ENCODE assay signal across 8 cellular contexts in the genomic region with DNA sequence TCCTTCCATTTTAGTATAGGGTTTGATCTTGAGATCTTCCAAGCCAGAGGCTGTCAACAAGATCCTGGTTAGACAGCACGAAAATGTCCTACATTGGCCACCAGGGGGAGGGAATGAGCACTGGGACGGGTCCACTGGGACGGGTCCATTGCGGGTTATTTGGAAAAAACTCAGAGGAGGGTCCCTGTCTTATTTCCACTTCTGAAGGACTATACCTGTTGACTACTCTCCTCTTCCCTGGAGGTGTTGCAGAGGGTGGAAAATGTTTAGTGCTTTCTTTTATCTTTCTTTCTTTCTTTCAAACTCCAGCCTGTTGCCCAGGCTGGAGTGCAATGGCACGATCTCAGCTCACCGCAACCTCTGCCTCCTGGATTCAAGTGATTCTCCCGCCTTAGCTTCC. TPM values are rescaled to one million over a fixed set of nuclear protein-coding genes. Genes with fewer than 3 reads are reported as not detected.
DNase-seq lines count a peak whose midpoint lies in the region; ATAC-seq, FAIRE-seq and TF ChIP-seq lines count a peak whose summit lies in the region.

No MANE protein-coding gene starts in this region.

- no peak overlapping the region for H2AFZ ChIP-seq in OCI-LY7 (ENCODE audit: low read length)

- peak; percentile 74 for FAIRE-seq in GM12892 (lab: Jason Lieb, UNC)
- no peak for FAIRE-seq in small intestine (lab: Jason Lieb, UNC)

- 34 to 39% (median 35%) methylated on average over 7 of the region's 7 CpGs for WGBS in small intestine, 3 donors

- H3K27ac ChIP-seq in AG04450 (ENCODE audit: low read depth, low read length) (no peak overlapping the region), OCI-LY7 (ENCODE audit: low read depth, low read length, poor library complexity, severe bottlenecking) (no peak overlapping the region), cardiac muscle cell (no peak overlapping the region), small intestine (ENCODE audit: low read depth in 1 of 2, low read length in 1 of 2) (no peak overlapping the region)

- H3K4me3 ChIP-seq in AG04450 (ENCODE audit: low read depth, low read length) (no peak overlapping the region), OCI-LY7 (ENCODE audit: low read depth, low read length, poor library complexity, severe bottlenecking) (no peak overlapping the region), cardiac muscle cell (no peak overlapping the region), small intestine (ENCODE audit: low read depth in 1 of 2, low read length in 2 of 2) (no peak overlapping the region)

- no peaks in the 10 kb centered on the region for H4K20me1 ChIP-seq in OCI-LY7 (ENCODE audit: insufficient read depth, low read length)

- no peaks in the 10 kb centered on the region for H3K9me2 ChIP-seq in OCI-LY7 (ENCODE audit: insufficient read depth, low read length)

- peaks cover 31% of the 10 kb centered on the region for H3K27me3 ChIP-seq in AG04450 (ENCODE audit: control insufficient read depth, insufficient read depth, low read length)
- H3K27me3 ChIP-seq in cardiac muscle cell: peaks cover 47% of the 10 kb centered on the region
- H3K27me3 ChIP-seq in small intestine (ENCODE audit: control insufficient read depth in 2 of 2, insufficient read depth in 2 of 2, low read length in 2 of 2): no peaks in the 10 kb centered on the region

- H3K4me1 ChIP-seq in OCI-LY7 (ENCODE audit: insufficient read depth, low read length, poor library complexity, severe bottlenecking): peaks cover 2% of the 10 kb centered on the region
- peaks cover 2% of the 10 kb centered on the region for H3K4me1 ChIP-seq in cardiac muscle cell (ENCODE audit: low read depth)
- H3K4me1 ChIP-seq in small intestine (ENCODE audit: control insufficient read depth in 2 of 2, insufficient read depth in 1 of 2, low read depth in 1 of 2, low read length in 1 of 2): peaks cover 3 to 4% of the 10 kb centered on the region in 2 donors

- intact Hi-C loops in OCI-LY7 (cut with micrococcal nuclease; ENCODE audit: unreplicated experiment): loop anchor here (1.0 kb wide), 1 partner anchor 65 kb away; no protein-coding TSS in a partner anchor

- H3K79me2 ChIP-seq in OCI-LY7 (ENCODE audit: insufficient read depth, low read depth, low read length): no peaks in the 10 kb centered on the region

- no peak for ATAC-seq in GM19452 (IDR thresholded peaks at IDR 0.05; ENCODE audit: unreplicated experiment)

- BruUV-seq in OCI-LY7 (replicated peaks; lab: Mats Ljungman, UMichigan): no TSS peak

- no peak for DNase-seq in AG04450 (ENCODE audit: low read depth, low spot score)
- peak; percentile 54 for DNase-seq in GM12892 (ENCODE audit: insufficient read length)
- peak; percentile 61 for DNase-seq in OCI-LY7 (ENCODE audit: low spot score)
- DNase-seq in activated effector memory CD4-positive, alpha-beta T cell treated with Interleukin-2 at 50 U/mL for 16 hours: peak; percentile 40
- peak; percentile 63 to 66 for DNase-seq in cardiac muscle cell (ENCODE audit: low read depth in 1 of 2, low spot score in 1 of 2)
- peak; percentile 68 for DNase-seq in small intestine
- no peak for DNase-seq in HK-2 (ENCODE audit: unreplicated experiment)

- H3K36me3 ChIP-seq in OCI-LY7 (ENCODE audit: insufficient read depth, low read length) (no peaks in the 10 kb centered on the region), cardiac muscle cell (no peaks in the 10 kb centered on the region), small intestine (ENCODE audit: control insufficient read depth in 2 of 2, insufficient read depth in 2 of 2, low read length in 2 of 2) (no peaks in the 10 kb centered on the region)

- no peaks in the 10 kb centered on the region; the same call in 1 of the 2 replicates for H3K9me3 ChIP-seq in AG04450 (ENCODE audit: control insufficient read depth, insufficient read depth, low read length)
- H3K9me3 ChIP-seq in OCI-LY7 (ENCODE audit: low read length): no peaks in the 10 kb centered on the region
- H3K9me3 ChIP-seq in cardiac muscle cell (ENCODE audit: low read depth): no peaks in the 10 kb centered on the region
- no peaks in the 10 kb centered on the region for H3K9me3 ChIP-seq in small intestine (ENCODE audit: control insufficient read depth, low read depth)

- CTCF ChIA-PET in AG04450 (lab: Charles Lee) (interaction anchor here (0.7 to 8.1 kb wide), 11 partner anchors 10 to 91 kb away, joined by 3 to 164 read pairs (median 4); a partner anchor contains a TSS), OCI-LY7 (lab: Charles Lee; ENCODE audit: unreplicated experiment) (interaction anchor here (0.6 kb wide), 1 partner anchor 688 kb away, joined by 5 read pairs; no protein-coding TSS in a partner anchor)

- TF ChIP-seq CTCF in AG04450 (IDR thresholded peaks at IDR 0.05; ENCODE audit: low read depth, low read length): peak; percentile 81
- TF ChIP-seq CTCF in OCI-LY7 (conservative IDR thresholded peaks at IDR 0.05; ENCODE audit: low read length): peak; percentile 83
- peak; percentile 87 for TF ChIP-seq CTCF in cardiac muscle cell (IDR thresholded peaks at IDR 0.05; ENCODE audit: low read depth, low read length)

- TF ChIP-seq POLR2A in GM12892 (IDR thresholded peaks at IDR 0.05; ENCODE audit: low read depth, low read length): no peak

- POLR2A ChIA-PET in AG04450 (lab: Yijun Ruan, JAX): no interaction called here
- POLR2A ChIA-PET in OCI-LY7 (lab: Charles Lee): interaction anchor here (0.7 kb wide), 1 partner anchor 1939 kb away, joined by 3 read pairs; no protein-coding TSS in a partner anchor

- no peak overlapping the region for H3K4me2 ChIP-seq in OCI-LY7 (ENCODE audit: low read length)

RNA-seq across cellular contexts. Expression of a gene that starts 2.5 kb away (rescaled TPM):
- polyA plus RNA-seq in AG04450 (2011; rRNA removed): 0.04 and 0.06 TPM in 2 replicates
- polyA minus RNA-seq in AG04450 (2011; rRNA and poly(A)+ RNA removed): not detected in 2 replicates
- polyA plus RNA-seq in GM12892 (2012; ENCODE audit: missing spikeins): not detected
- not detected in 2 replicates for total RNA-seq in OCI-LY7 (2014; rRNA removed; shearing (Covaris generic))
- not detected in 2 replicates for total RNA-seq in OCI-LY7 (2022)
- total RNA-seq in cardiac muscle cell: 0.03 TPM in 1 of 2 replicates, not detected in the other
- not detected in 2 replicates for polyA plus RNA-seq in cardiac muscle cell
- 1 to 10 TPM; 1.6 to 4.2 (median 2.7) TPM for polyA plus RNA-seq in small intestine

RNA-seq across cellular contexts. Expression of a gene that starts 16.3 kb away (rescaled TPM):
- polyA plus RNA-seq in AG04450 (2011; rRNA removed) (102 and 130 TPM in 2 replicates), cardiac muscle cell (38.6 and 56.4 TPM in 2 replicates), small intestine (10 to 100 TPM; 72.1 to 88.1 (median 87.4) TPM)
- polyA minus RNA-seq in AG04450 (2011; rRNA and poly(A)+ RNA removed): 71.0 and 118 TPM in 2 replicates
- polyA plus RNA-seq in GM12892 (2012; ENCODE audit: missing spikeins): 58.4 TPM
- 15.3 and 22.7 TPM in 2 replicates for total RNA-seq in OCI-LY7 (2014; rRNA removed; shearing (Covaris generic))
- total RNA-seq in OCI-LY7 (2022) (64.5 and 77.9 TPM in 2 replicates), cardiac muscle cell (23.8 and 35.3 TPM in 2 replicates)

Comparison
In these comparisons a context has a peak if more than half of its experiments do, and no peak if none do; other contexts are left out.
1. DNase-seq: peak in GM12892 (single experiment), OCI-LY7 (single experiment), activated effector memory CD4-positive, alpha-beta T cell treated with Interleukin-2 at 50 U/mL for 16 hours (single experiment), cardiac muscle cell (2 of 2) and small intestine (single experiment); none in AG04450 (single experiment) and HK-2 (single experiment).
2. Peak in every context shown above with its lines, with median percentiles within 50 percentile points of each other: CTCF ChIP-seq.